ENCODE assay signal across 8 cellular contexts in genomic region chr21:34745557-34746255, GRCh38.
DNase-seq lines count a peak whose midpoint lies in the region; ATAC-seq, FAIRE-seq and TF ChIP-seq lines count a peak whose summit lies in the region.

No MANE protein-coding gene starts in this region.

- H3K4me2 ChIP-seq in BLaER1: peak overlapping the region; percentile 77
- H3K4me2 ChIP-seq in endothelial cell of umbilical vein (ENCODE audit: insufficient read depth, low read length): peak overlapping the region; percentile 46

- H4K20me1 ChIP-seq in BLaER1: no peaks in the 10 kb centered on the region
- H4K20me1 ChIP-seq in endothelial cell of umbilical vein (replicated peaks; ENCODE audit: control insufficient read depth, extremely low read depth, insufficient read depth, low read length): no peaks in the 10 kb centered on the region

- POLR2A ChIA-PET in endothelial cell of umbilical vein (lab: Charles Lee): interaction anchor here (1.0 to 1.9 kb wide), 2 partner anchors 142 to 1094 kb away, joined by 3 to 16 read pairs; no protein-coding TSS in a partner anchor

- no peaks in the 10 kb centered on the region for H3K27me3 ChIP-seq in BLaER1
- H3K27me3 ChIP-seq in endothelial cell of umbilical vein (ENCODE audit: control insufficient read depth in 2 of 2, insufficient read depth in 2 of 2, low read length in 2 of 2): peaks cover 11 to 23% of the 10 kb centered on the region in 2 experiments
- H3K27me3 ChIP-seq in mucosa of stomach (ENCODE audit: control insufficient read depth, insufficient read depth, low read length): no peaks in the 10 kb centered on the region

- TF ChIP-seq POLR2A in endothelial cell of umbilical vein (IDR thresholded peaks at IDR 0.05; ENCODE audit: low read depth, low read length): no peak

- peak; percentile 94 for FAIRE-seq in endothelial cell of umbilical vein (lab: Jason Lieb, UNC)

- peak; percentile 80 to 90 for TF ChIP-seq CTCF in endothelial cell of umbilical vein (IDR thresholded peaks at IDR 0.05; ENCODE audit: extremely low read depth in 1 of 2, insufficient read depth in 1 of 2, low read depth in 1 of 2, low read length in 2 of 2)

- H3K27ac ChIP-seq in BLaER1 (0 out of 2 replicates have a peak overlapping the region, but pooled peaks have one; percentile 28), endothelial cell of umbilical vein (ENCODE audit: insufficient read depth, low read depth, low read length) (no peak overlapping the region)

- intact Hi-C loops in endothelial cell of umbilical vein (cut with micrococcal nuclease): loop anchor here (1.0 to 5.0 kb wide), 8 partner anchors 143 to 1282 kb away; no protein-coding TSS in a partner anchor

- peak; percentile 76 for DNase-seq in HS-5 (ENCODE audit: low read depth)
- peak; percentile 93 to 96 for DNase-seq in NOMO-1 (lab: John Stamatoyannopoulos, UW; ENCODE audit: unreplicated experiment in 2 of 2)
- DNase-seq in activated CD8-positive, alpha-beta memory T cell treated with anti-CD3 and anti-CD28 coated beads for 4 hours (ENCODE audit: low read depth in 2 of 2): peak; percentile 8 to 20
- peak; percentile 74 for DNase-seq in endothelial cell of umbilical vein (ENCODE audit: low read depth, low spot score)
- peak; percentile 15 to 20 for DNase-seq in stimulated activated CD8-positive, alpha-beta memory T cell treated with anti-CD3 and anti-CD28 coated beads, Interleukin-7, amount 100 ng/mL, for 1 hour (ENCODE audit: low read depth in 2 of 2)

- peak overlapping the region; percentile 28 for H2AFZ ChIP-seq in endothelial cell of umbilical vein (ENCODE audit: low read depth, low read length)

- peak; percentile 74 for ATAC-seq in GM19372 (IDR thresholded peaks at IDR 0.05; ENCODE audit: low read depth, unreplicated experiment)

- no peaks in the 10 kb centered on the region for H3K79me2 ChIP-seq in endothelial cell of umbilical vein (ENCODE audit: control insufficient read depth, insufficient read depth, low read length)

- dilution Hi-C loops in endothelial cell of umbilical vein (cut with MboI; ENCODE audit: extremely low pct_ligation_motif_present, low sequenced_read_pairs): no loop called here

- no peaks in the 10 kb centered on the region for H3K9me1 ChIP-seq in endothelial cell of umbilical vein (replicated peaks; ENCODE audit: control insufficient read depth, extremely low read depth, insufficient read depth, low read length)

- CTCF ChIA-PET in endothelial cell of umbilical vein (lab: Charles Lee): interaction anchor here (0.5 to 5.8 kb wide), 91 partner anchors 9 to 1366 kb away, joined by 3 to 249 read pairs (median 5); no protein-coding TSS in a partner anchor

- H3K9ac ChIP-seq in BLaER1 (peak overlapping the region; percentile 11; the same call in 1 of the 2 replicates), endothelial cell of umbilical vein (replicated peaks; ENCODE audit: extremely low read depth, insufficient read depth, low read length) (no peak overlapping the region), mucosa of stomach (ENCODE audit: low read length) (peak overlapping the region; percentile 61)

- H3K36me3 ChIP-seq in BLaER1 (no peaks in the 10 kb centered on the region), endothelial cell of umbilical vein (ENCODE audit: control insufficient read depth in 2 of 2, extremely low read depth in 1 of 2, insufficient read depth in 2 of 2, low read length in 2 of 2) (no peaks in the 10 kb centered on the region), mucosa of stomach (ENCODE audit: control insufficient read depth, insufficient read depth, low read length) (no peaks in the 10 kb centered on the region)

- peak overlapping the region; percentile 45 for H3K4me3 ChIP-seq in BLaER1
- H3K4me3 ChIP-seq in endothelial cell of umbilical vein (replicated peaks in 1 of 3; ENCODE audit: insufficient read depth in 1 of 3, low read depth in 1 of 3, low read length in 3 of 3): no peak overlapping the region
- H3K4me3 ChIP-seq in mucosa of stomach (ENCODE audit: low read length): peak overlapping the region; percentile 37

- H3K4me1 ChIP-seq in BLaER1 (peaks cover 23% of the 10 kb centered on the region), endothelial cell of umbilical vein (ENCODE audit: control insufficient read depth, extremely low read depth, insufficient read depth, low read length) (no peaks in the 10 kb centered on the region), mucosa of stomach (ENCODE audit: control insufficient read depth, insufficient read depth, low read length) (peaks cover 29% of the 10 kb centered on the region)

- no TSS peak for BruUV-seq in endothelial cell of umbilical vein (replicated peaks; lab: Mats Ljungman, UMichigan)

- no peaks in the 10 kb centered on the region for H3K9me3 ChIP-seq in BLaER1
- no peaks in the 10 kb centered on the region for H3K9me3 ChIP-seq in endothelial cell of umbilical vein (replicated peaks; ENCODE audit: control insufficient read depth, insufficient read depth, low read length)
- H3K9me3 ChIP-seq in mucosa of stomach (ENCODE audit: control insufficient read depth, low read length): no peaks in the 10 kb centered on the region

TF ChIP-seq in endothelial cell of umbilical vein, 7 proteins besides CTCF, POLR2A, EP300 and RAD21:
- no peak for TF ChIP-seq MAX (IDR thresholded peaks at IDR 0.05; ENCODE audit: insufficient read depth, insufficient read length)
- TF ChIP-seq EZH2 (IDR thresholded peaks at IDR 0.05; ENCODE audit: borderline replicate concordance, low read depth, low read length, severe bottlenecking): no peak
- no peak for TF ChIP-seq GATA2 (IDR thresholded peaks at IDR 0.05; ENCODE audit: insufficient read depth, insufficient read length, low read depth, low read length)
- peak; percentile 31 for TF ChIP-seq FOS (IDR thresholded peaks at IDR 0.05; ENCODE audit: borderline replicate concordance, insufficient read depth, low read length)
- TF ChIP-seq POLR2AphosphoS5 (IDR thresholded peaks at IDR 0.05; ENCODE audit: insufficient read depth, low read depth, low read length): no peak
- TF ChIP-seq JUN (IDR thresholded peaks at IDR 0.05; ENCODE audit: borderline replicate concordance, insufficient read depth, insufficient read length, low read depth): no peak
- TF ChIP-seq MYC (IDR thresholded peaks at IDR 0.05; ENCODE audit: low read depth, low read length): no peak

Comparison
In these comparisons a context has a peak if more than half of its experiments do, and no peak if none do; other contexts are left out.
1. H3K4me3 ChIP-seq: peak in BLaER1 (single experiment) and mucosa of stomach (single experiment); none in endothelial cell of umbilical vein (0 of 3).
2. DNase-seq: peak in every context shown above with its lines; median percentile 94 in NOMO-1; 76 in HS-5; 74 in endothelial cell of umbilical vein; 18 in stimulated activated CD8-positive, alpha-beta memory T cell treated with anti-CD3 and anti-CD28 coated beads, Interleukin-7, amount 100 ng/mL, for 1 hour; 14 in activated CD8-positive, alpha-beta memory T cell treated with anti-CD3 and anti-CD28 coated beads for 4 hours.